Comparison of ENCODE assay signal across 38 cellular contexts in the genomic region with DNA sequence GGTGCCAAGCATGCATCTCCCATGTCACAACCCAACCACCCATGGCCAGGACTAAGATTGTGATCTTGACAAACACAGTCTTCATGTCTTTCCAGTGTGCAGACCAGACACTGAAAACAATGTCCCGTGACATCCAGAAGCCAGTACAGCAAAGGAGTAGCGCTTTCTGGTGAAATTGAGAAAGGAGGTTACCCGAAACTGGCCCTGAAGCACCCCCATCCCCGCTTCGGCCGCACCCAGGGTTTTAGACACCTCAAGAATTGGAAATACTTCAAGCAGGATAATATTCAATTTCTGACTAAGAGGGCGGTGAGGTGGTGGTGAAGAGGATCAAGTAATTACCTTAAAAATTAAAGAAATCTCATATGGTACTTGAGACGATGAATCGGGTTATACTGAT. TPM values are rescaled to one million over a fixed set of nuclear protein-coding genes. Genes with fewer than 3 reads are reported as not detected.
"Had no signal": no experiment of that assay in that cellular context is flagged by ENCODE, and none has a peak within 500 bp of the region (broad histone marks: within the 10 kb centered on the region; RNA-seq: fewer than 3 reads in every experiment).

No MANE protein-coding gene starts in this region.

- H3K9me3 ChIP-seq: adrenal gland, body of pancreas, breast epithelium had no signal

- H3K36me3 ChIP-seq: adrenal gland, brain microvascular endothelial cell, breast epithelium had no signal

- H3K27me3 ChIP-seq: adrenal gland, body of pancreas, brain microvascular endothelial cell had no signal

- H3K4me1 Mint-ChIP-seq: activated B cell treated with CpG ODN at 0.5 μM for 24 hours; activated naive CD8-positive, alpha-beta T cell treated with anti-CD3 and anti-CD28 coated beads for 36 hours had no signal

- H3K27ac ChIP-seq: adrenal gland, body of pancreas, brain microvascular endothelial cell, breast epithelium, VCaP had no signal

- H3K4me1 ChIP-seq: adrenal gland, body of pancreas, breast epithelium had no signal

- H3K27me3 Mint-ChIP-seq: activated T-helper 17 cell treated with anti-CD3 and anti-CD28 coated beads, Interleukin-2, amount 50 U/mL, for 72 hours had no signal

- H3K4me3 Mint-ChIP-seq: activated B cell treated with CpG ODN at 0.5 μM for 24 hours; activated CD4-positive, alpha-beta memory T cell treated with anti-CD3 and anti-CD28 coated beads for 36 hours; activated CD4-positive, alpha-beta T cell treated with anti-CD3 and anti-CD28 coated beads, Interleukin-2, amount 10 ng/mL, durations not matched to agents 24 days and 14 days; activated CD8-positive, alpha-beta T cell treated with anti-CD3 and anti-CD28 coated beads for 36 hours; activated naive CD4-positive, alpha-beta T cell treated with anti-CD3 and anti-CD28 coated beads for 36 hours; activated naive CD8-positive, alpha-beta T cell treated with anti-CD3 and anti-CD28 coated beads for 36 hours; activated T-cell treated with anti-CD3 and anti-CD28 coated beads, Interleukin-2, amount 50 U/mL, for 4 hours; activated T-cell treated with anti-CD3 and anti-CD28 coated beads, Interleukin-2, amount 50 U/mL, for 72 hours; activated T-helper 1 cell treated with anti-CD3 and anti-CD28 coated beads, Interleukin-12 subunit alpha, Interleukin-12 subunit beta, Interleukin-2, Interleukin-4 antibody, amounts not matched to agents 30 ng/mL and 10 ng/mL and 1 ng/mL, durations not matched to agents 14 hours and 24 hours and 36 hours; activated T-helper 17 cell treated with anti-CD3 and anti-CD28 coated beads, Interleukin-2, amount 50 U/mL, for 72 hours; T-helper 1 cell treated with Interleukin-12 subunit alpha and Interleukin-12 subunit beta and Interleukin-4 antibody, amounts not matched to agents 30 μg/mL and 1 μg/mL, for 36 hours; T-helper 2 cell treated with Interferon-gamma antibody and Interleukin-4, amounts not matched to agents 5 μg/mL and 100 μg/mL, for 36 hours had no signal

- H3K9me3 Mint-ChIP-seq: activated B cell treated with CpG ODN at 0.5 μM for 24 hours; activated CD4-positive, alpha-beta memory T cell treated with anti-CD3 and anti-CD28 coated beads for 36 hours; activated CD4-positive, alpha-beta T cell treated with anti-CD3 and anti-CD28 coated beads, Interleukin-2, amount 10 ng/mL, durations not matched to agents 24 days and 14 days; activated naive CD4-positive, alpha-beta T cell treated with anti-CD3 and anti-CD28 coated beads for 36 hours; activated naive CD4-positive, alpha-beta T cell treated with anti-CD3 and anti-CD28 coated beads, Interleukin-2, amount 50 U/mL, for 72 hours; activated T-cell treated with anti-CD3 and anti-CD28 coated beads, Interleukin-2, amount 50 U/mL, for 4 hours; activated T-cell treated with anti-CD3 and anti-CD28 coated beads, Interleukin-2, amount 50 U/mL, for 72 hours; activated T-helper 17 cell treated with anti-CD3 and anti-CD28 coated beads, Interleukin-2, amount 50 U/mL, for 72 hours; T-helper 1 cell treated with Interleukin-12 subunit alpha and Interleukin-12 subunit beta and Interleukin-4 antibody, amounts not matched to agents 30 μg/mL and 1 μg/mL, for 36 hours; T-helper 2 cell treated with Interferon-gamma antibody and Interleukin-4, amounts not matched to agents 5 μg/mL and 100 μg/mL, for 36 hours had no signal

- DNase-seq: activated B cell treated with CpG ODN at 0.5 μM for 24 hours; activated CD4-positive, alpha-beta memory T cell treated with anti-CD3 and anti-CD28 coated beads for 36 hours; activated CD4-positive, alpha-beta T cell treated with anti-CD3 and anti-CD28 coated beads for 4 hours; activated CD4-positive, alpha-beta T cell treated with anti-CD3 and anti-CD28 coated beads, Interleukin-2, amount 10 ng/mL, durations not matched to agents 24 days and 14 days; activated CD4-positive, alpha-beta T cell treated with anti-CD3 and anti-CD28 coated beads, Interleukin-2, amount 50 U/mL, for 1 hour; activated CD4-positive, alpha-beta T cell treated with anti-CD3 and anti-CD28 coated beads, Interleukin-2, amount 50 U/mL, for 4 hours; activated CD4-positive, CD25-positive, alpha-beta regulatory T cell treated with anti-CD3 and anti-CD28 coated beads, Interleukin-2, amount 50 U/mL, for 72 hours; activated CD8-positive, alpha-beta memory T cell treated with anti-CD3 and anti-CD28 coated beads, Interleukin-2, amount 50 U/mL, for 4 hours; activated CD8-positive, alpha-beta T cell treated with anti-CD3 and anti-CD28 coated beads for 36 hours; activated effector memory CD4-positive, alpha-beta T cell treated with anti-CD3 and anti-CD28 coated beads, Interleukin-2, amount 50 U/mL, for 16 hours; activated gamma-delta T cell treated with Interleukin-2 at 50 U/mL for 16 hours; activated naive CD4-positive, alpha-beta T cell; activated naive CD4-positive, alpha-beta T cell treated with anti-CD3 and anti-CD28 coated beads for 36 hours; activated naive CD4-positive, alpha-beta T cell treated with anti-CD3 and anti-CD28 coated beads, Interleukin-2, amount 50 U/mL, for 16 hours; activated naive CD8-positive, alpha-beta T cell treated with anti-CD3 and anti-CD28 coated beads for 36 hours; activated T-cell treated with anti-CD3 and anti-CD28 coated beads for 4 hours; activated T-cell treated with anti-CD3 and anti-CD28 coated beads, Interleukin-2, amount 50 U/mL, for 1 hour; activated T-cell treated with anti-CD3 and anti-CD28 coated beads, Interleukin-2, amount 50 U/mL, for 4 hours; activated T-cell treated with anti-CD3 and anti-CD28 coated beads, Interleukin-2, amount 50 U/mL, for 72 hours; adrenal gland; amniotic stem cell; aorta; body of pancreas; brain microvascular endothelial cell; central memory CD4-positive, alpha-beta T cell; T-helper 1 cell; T-helper 2 cell; T-helper 9 cell had no signal

- H3K36me3 Mint-ChIP-seq: activated CD4-positive, alpha-beta memory T cell treated with anti-CD3 and anti-CD28 coated beads for 36 hours; activated naive CD4-positive, alpha-beta T cell treated with anti-CD3 and anti-CD28 coated beads, Interleukin-2, amount 50 U/mL, for 72 hours; activated naive CD8-positive, alpha-beta T cell treated with anti-CD3 and anti-CD28 coated beads for 36 hours had no signal

- H3K4me3 ChIP-seq: adrenal gland, body of pancreas, breast epithelium had no signal

- H3K27ac Mint-ChIP-seq: activated B cell treated with CpG ODN at 0.5 μM for 24 hours; activated CD4-positive, alpha-beta memory T cell treated with anti-CD3 and anti-CD28 coated beads for 36 hours; activated CD4-positive, alpha-beta T cell treated with anti-CD3 and anti-CD28 coated beads, Interleukin-2, amount 10 ng/mL, durations not matched to agents 24 days and 14 days; activated CD8-positive, alpha-beta T cell treated with anti-CD3 and anti-CD28 coated beads for 36 hours; activated naive CD4-positive, alpha-beta T cell treated with anti-CD3 and anti-CD28 coated beads for 36 hours; activated naive CD4-positive, alpha-beta T cell treated with anti-CD3 and anti-CD28 coated beads, Interleukin-2, amount 50 U/mL, for 72 hours; activated naive CD8-positive, alpha-beta T cell treated with anti-CD3 and anti-CD28 coated beads for 36 hours; activated T-cell treated with anti-CD3 and anti-CD28 coated beads, Interleukin-2, amount 50 U/mL, for 72 hours; activated T-helper 1 cell treated with anti-CD3 and anti-CD28 coated beads, Interleukin-12 subunit alpha, Interleukin-12 subunit beta, Interleukin-2, Interleukin-4 antibody, amounts not matched to agents 30 ng/mL and 10 ng/mL and 1 ng/mL, durations not matched to agents 14 hours and 24 hours and 36 hours; activated T-helper 17 cell treated with anti-CD3 and anti-CD28 coated beads, Interleukin-2, amount 50 U/mL, for 72 hours; T-helper 1 cell treated with Interleukin-12 subunit alpha and Interleukin-12 subunit beta and Interleukin-4 antibody, amounts not matched to agents 30 μg/mL and 1 μg/mL, for 36 hours; T-helper 2 cell treated with Interferon-gamma antibody and Interleukin-4, amounts not matched to agents 5 μg/mL and 100 μg/mL, for 36 hours had no signal

RNA-seq across cellular contexts. Expression of gene S100A8, which starts 10.6 kb away (rescaled TPM):
- total RNA-seq: activated B cell treated with CpG ODN at 0.5 μM for 24 hours; activated CD4-positive, alpha-beta memory T cell treated with anti-CD3 and anti-CD28 coated beads for 36 hours; activated CD4-positive, alpha-beta T cell treated with anti-CD3 and anti-CD28 coated beads, Interleukin-2, amount 10 ng/mL, durations not matched to agents 24 days and 14 days; activated CD8-positive, alpha-beta memory T cell treated with anti-CD3 and anti-CD28 coated beads for 36 hours; activated CD8-positive, alpha-beta T cell treated with anti-CD3 and anti-CD28 coated beads for 36 hours; activated naive CD4-positive, alpha-beta T cell treated with anti-CD3 and anti-CD28 coated beads for 36 hours; activated naive CD4-positive, alpha-beta T cell treated with anti-CD3 and anti-CD28 coated beads, Interleukin-2, amount 50 U/mL, for 72 hours; activated naive CD8-positive, alpha-beta T cell treated with anti-CD3 and anti-CD28 coated beads for 36 hours; activated T-cell treated with anti-CD3 and anti-CD28 coated beads, Interleukin-2, amount 50 U/mL, for 4 hours; activated T-cell treated with anti-CD3 and anti-CD28 coated beads, Interleukin-2, amount 50 U/mL, for 72 hours; activated T-helper 1 cell treated with anti-CD3 and anti-CD28 coated beads, Interleukin-12 subunit alpha, Interleukin-12 subunit beta, Interleukin-2, Interleukin-4 antibody, amounts not matched to agents 30 ng/mL and 10 ng/mL and 1 ng/mL, durations not matched to agents 14 hours and 24 hours and 36 hours; activated T-helper 17 cell treated with anti-CD3 and anti-CD28 coated beads, Interleukin-2, amount 50 U/mL, for 72 hours; astrocyte had no signal

RNA-seq across cellular contexts. Expression of gene S100A7A, which starts 14.9 kb away (rescaled TPM):
- total RNA-seq: activated B cell treated with CpG ODN at 0.5 μM for 24 hours; activated CD4-positive, alpha-beta memory T cell treated with anti-CD3 and anti-CD28 coated beads for 36 hours; activated CD4-positive, alpha-beta T cell treated with anti-CD3 and anti-CD28 coated beads, Interleukin-2, amount 10 ng/mL, durations not matched to agents 24 days and 14 days; activated CD8-positive, alpha-beta memory T cell treated with anti-CD3 and anti-CD28 coated beads for 36 hours; activated CD8-positive, alpha-beta T cell treated with anti-CD3 and anti-CD28 coated beads for 36 hours; activated naive CD4-positive, alpha-beta T cell treated with anti-CD3 and anti-CD28 coated beads for 36 hours; activated naive CD4-positive, alpha-beta T cell treated with anti-CD3 and anti-CD28 coated beads, Interleukin-2, amount 50 U/mL, for 72 hours; activated naive CD8-positive, alpha-beta T cell treated with anti-CD3 and anti-CD28 coated beads for 36 hours; activated T-cell treated with anti-CD3 and anti-CD28 coated beads, Interleukin-2, amount 50 U/mL, for 4 hours; activated T-cell treated with anti-CD3 and anti-CD28 coated beads, Interleukin-2, amount 50 U/mL, for 72 hours; activated T-helper 1 cell treated with anti-CD3 and anti-CD28 coated beads, Interleukin-12 subunit alpha, Interleukin-12 subunit beta, Interleukin-2, Interleukin-4 antibody, amounts not matched to agents 30 ng/mL and 10 ng/mL and 1 ng/mL, durations not matched to agents 14 hours and 24 hours and 36 hours; activated T-helper 17 cell treated with anti-CD3 and anti-CD28 coated beads, Interleukin-2, amount 50 U/mL, for 72 hours; adrenal gland; aorta; astrocyte; body of pancreas; breast epithelium; cardiac septum had no signal

RNA-seq across cellular contexts. Expression of gene S100A12, which starts 26.0 kb away (rescaled TPM):
- total RNA-seq: activated B cell treated with CpG ODN at 0.5 μM for 24 hours; activated CD4-positive, alpha-beta memory T cell treated with anti-CD3 and anti-CD28 coated beads for 36 hours; activated CD4-positive, alpha-beta T cell treated with anti-CD3 and anti-CD28 coated beads, Interleukin-2, amount 10 ng/mL, durations not matched to agents 24 days and 14 days; activated CD8-positive, alpha-beta memory T cell treated with anti-CD3 and anti-CD28 coated beads for 36 hours; activated CD8-positive, alpha-beta T cell treated with anti-CD3 and anti-CD28 coated beads for 36 hours; activated naive CD4-positive, alpha-beta T cell treated with anti-CD3 and anti-CD28 coated beads for 36 hours; activated naive CD4-positive, alpha-beta T cell treated with anti-CD3 and anti-CD28 coated beads, Interleukin-2, amount 50 U/mL, for 72 hours; activated naive CD8-positive, alpha-beta T cell treated with anti-CD3 and anti-CD28 coated beads for 36 hours; activated T-cell treated with anti-CD3 and anti-CD28 coated beads, Interleukin-2, amount 50 U/mL, for 4 hours; activated T-cell treated with anti-CD3 and anti-CD28 coated beads, Interleukin-2, amount 50 U/mL, for 72 hours; activated T-helper 1 cell treated with anti-CD3 and anti-CD28 coated beads, Interleukin-12 subunit alpha, Interleukin-12 subunit beta, Interleukin-2, Interleukin-4 antibody, amounts not matched to agents 30 ng/mL and 10 ng/mL and 1 ng/mL, durations not matched to agents 14 hours and 24 hours and 36 hours; activated T-helper 17 cell treated with anti-CD3 and anti-CD28 coated beads, Interleukin-2, amount 50 U/mL, for 72 hours; astrocyte; body of pancreas had no signal

RNA-seq across cellular contexts. Expression of gene S100A9, which starts 43.8 kb away (rescaled TPM):
- total RNA-seq: activated CD4-positive, alpha-beta memory T cell treated with anti-CD3 and anti-CD28 coated beads for 36 hours; activated CD4-positive, alpha-beta T cell treated with anti-CD3 and anti-CD28 coated beads, Interleukin-2, amount 10 ng/mL, durations not matched to agents 24 days and 14 days; activated CD8-positive, alpha-beta memory T cell treated with anti-CD3 and anti-CD28 coated beads for 36 hours; activated CD8-positive, alpha-beta T cell treated with anti-CD3 and anti-CD28 coated beads for 36 hours; activated naive CD8-positive, alpha-beta T cell treated with anti-CD3 and anti-CD28 coated beads for 36 hours; activated T-cell treated with anti-CD3 and anti-CD28 coated beads, Interleukin-2, amount 50 U/mL, for 72 hours; activated T-helper 1 cell treated with anti-CD3 and anti-CD28 coated beads, Interleukin-12 subunit alpha, Interleukin-12 subunit beta, Interleukin-2, Interleukin-4 antibody, amounts not matched to agents 30 ng/mL and 10 ng/mL and 1 ng/mL, durations not matched to agents 14 hours and 24 hours and 36 hours had no signal

RNA-seq across cellular contexts. Expression of gene PGLYRP4, which starts 52.8 kb away (rescaled TPM):
- total RNA-seq: activated B cell treated with CpG ODN at 0.5 μM for 24 hours; activated CD4-positive, alpha-beta memory T cell treated with anti-CD3 and anti-CD28 coated beads for 36 hours; activated CD4-positive, alpha-beta T cell treated with anti-CD3 and anti-CD28 coated beads, Interleukin-2, amount 10 ng/mL, durations not matched to agents 24 days and 14 days; activated CD8-positive, alpha-beta memory T cell treated with anti-CD3 and anti-CD28 coated beads for 36 hours; activated CD8-positive, alpha-beta T cell treated with anti-CD3 and anti-CD28 coated beads for 36 hours; activated naive CD4-positive, alpha-beta T cell treated with anti-CD3 and anti-CD28 coated beads for 36 hours; activated naive CD4-positive, alpha-beta T cell treated with anti-CD3 and anti-CD28 coated beads, Interleukin-2, amount 50 U/mL, for 72 hours; activated naive CD8-positive, alpha-beta T cell treated with anti-CD3 and anti-CD28 coated beads for 36 hours; activated T-cell treated with anti-CD3 and anti-CD28 coated beads, Interleukin-2, amount 50 U/mL, for 4 hours; activated T-helper 1 cell treated with anti-CD3 and anti-CD28 coated beads, Interleukin-12 subunit alpha, Interleukin-12 subunit beta, Interleukin-2, Interleukin-4 antibody, amounts not matched to agents 30 ng/mL and 10 ng/mL and 1 ng/mL, durations not matched to agents 14 hours and 24 hours and 36 hours; adrenal gland; aorta; astrocyte; body of pancreas; breast epithelium; cardiac septum had no signal
